ENCODE assay signal across 1 cellular context in genomic region chr11:69295995-69296889, GRCh38.
TF ChIP-seq lines count a peak whose summit lies in the region.

No MANE protein-coding gene starts in this region.

TF ChIP-seq in K562, 482 proteins besides CTCF, POLR2A, EP300 and RAD21 (continued from another document):
- TF ChIP-seq CHD4 (IDR thresholded peaks at IDR 0.05; ENCODE audit: insufficient read depth, insufficient replicate concordance, low read depth, low read length, poor library complexity, severe bottlenecking) (no peak), CHD1 (IDR thresholded peaks at IDR 0.05; ENCODE audit: low read length) (peak; percentile 42), ZBTB40 (IDR thresholded peaks at IDR 0.05) (0 out of 2 replicates have a peak, but pooled peaks have one; percentile 18), ZBTB40 (CRISPR knock-in tag; IDR thresholded peaks at IDR 0.05) (no peak)
